1 cellular context compared by ENCODE assay signal in the genomic region with DNA sequence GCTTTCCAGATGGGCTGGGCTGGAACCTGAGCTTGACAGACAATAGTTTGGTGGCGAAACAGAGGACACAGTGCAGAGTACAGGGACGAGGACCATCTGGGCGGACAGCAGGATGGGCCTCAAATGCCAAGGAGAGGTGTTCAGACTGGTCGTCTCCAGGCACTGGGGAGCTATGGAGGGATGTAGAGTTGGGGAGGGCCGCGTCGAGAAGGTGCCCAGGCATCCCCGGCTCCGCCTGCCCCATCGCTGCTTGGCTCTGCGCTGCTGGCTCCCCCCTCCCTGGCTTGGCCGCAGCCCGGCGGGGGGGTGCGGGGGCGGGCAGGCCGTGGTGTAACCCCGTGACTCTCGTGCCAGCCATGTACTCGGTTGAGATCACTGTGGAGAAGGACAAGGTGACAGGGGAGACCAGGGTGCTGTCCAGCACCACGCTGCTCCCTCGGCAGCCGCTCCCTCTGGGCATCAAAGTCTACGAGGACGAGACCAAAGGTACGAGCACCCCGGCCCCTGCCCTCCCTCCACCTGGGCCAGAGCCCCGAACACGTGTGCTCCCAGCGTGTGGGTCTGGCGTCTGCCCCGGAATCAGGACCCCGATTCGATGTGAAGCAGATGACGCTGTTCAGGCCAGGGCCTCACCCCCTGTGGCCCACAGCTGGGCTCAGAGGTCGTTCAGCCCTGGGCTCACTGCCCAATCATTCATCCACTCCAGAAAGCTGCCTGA.
TF ChIP-seq lines count a peak whose summit lies in the region.

No MANE protein-coding gene starts in this region.

TF ChIP-seq in HepG2, 621 proteins besides CTCF, POLR2A, EP300 and RAD21 (continued from another document and continues in another):
- TF ChIP-seq KAT2B (IDR thresholded peaks at IDR 0.05; ENCODE audit: borderline replicate concordance, low read depth, low read length), result no peak
- no peak for TF ChIP-seq MAFF (IDR thresholded peaks at IDR 0.05; ENCODE audit: low read depth, low read length)
- TF ChIP-seq HNRNPUL1 (IDR thresholded peaks at IDR 0.05; ENCODE audit: low read depth, low read length), result no peak
- TF ChIP-seq, protein P1, sequence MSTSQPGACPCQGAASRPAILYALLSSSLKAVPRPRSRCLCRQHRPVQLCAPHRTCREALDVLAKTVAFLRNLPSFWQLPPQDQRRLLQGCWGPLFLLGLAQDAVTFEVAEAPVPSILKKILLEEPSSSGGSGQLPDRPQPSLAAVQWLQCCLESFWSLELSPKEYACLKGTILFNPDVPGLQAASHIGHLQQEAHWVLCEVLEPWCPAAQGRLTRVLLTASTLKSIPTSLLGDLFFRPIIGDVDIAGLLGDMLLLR (CRISPR knock-in tag; IDR thresholded peaks at IDR 0.05), result 0 out of 2 replicates have a peak, but pooled peaks have one; percentile 41
- peak; percentile 88 for TF ChIP-seq ZNF230 (CRISPR knock-in tag; IDR thresholded peaks at IDR 0.05)
- no peak for TF ChIP-seq MLLT10 (CRISPR knock-in tag; IDR thresholded peaks at IDR 0.05)
- TF ChIP-seq ZNF496 (CRISPR knock-in tag; IDR thresholded peaks at IDR 0.05; ENCODE audit: insufficient replicate concordance), result no peak
- peak; percentile 84; the same call in 1 of the 2 replicates for TF ChIP-seq NFKB2 (CRISPR knock-in tag; IDR thresholded peaks at IDR 0.05; ENCODE audit: borderline replicate concordance)
- no peak for TF ChIP-seq ETS1 (CRISPR knock-in tag; IDR thresholded peaks at IDR 0.05)
- TF ChIP-seq ZNF577 (CRISPR knock-in tag; IDR thresholded peaks at IDR 0.05; ENCODE audit: borderline replicate concordance, low read depth), result no peak
- TF ChIP-seq ZBTB21 (CRISPR knock-in tag; IDR thresholded peaks at IDR 0.05), result peak; percentile 32; the same call in 1 of the 2 replicates
- TF ChIP-seq, protein P2, sequence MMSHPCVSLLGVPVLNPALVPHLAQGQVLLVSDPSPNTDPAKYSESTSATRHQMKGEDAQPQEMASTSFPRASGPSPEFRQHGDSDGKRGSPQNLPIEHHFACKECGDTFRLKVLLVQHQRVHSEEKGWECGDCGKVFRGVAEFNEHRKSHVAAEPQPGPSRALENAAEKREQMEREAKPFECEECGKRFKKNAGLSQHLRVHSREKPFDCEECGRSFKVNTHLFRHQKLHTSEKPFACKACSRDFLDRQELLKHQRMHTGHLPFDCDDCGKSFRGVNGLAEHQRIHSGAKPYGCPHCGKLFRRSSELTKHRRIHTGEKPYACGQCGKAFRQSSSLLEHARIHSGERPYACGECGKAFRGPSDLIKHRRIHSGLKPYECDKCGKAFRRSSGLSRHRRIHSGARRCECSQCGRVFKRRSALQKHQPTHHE (CRISPR knock-in tag; IDR thresholded peaks at IDR 0.05; ENCODE audit: borderline replicate concordance), result peak; percentile 72; the same call in 1 of the 2 replicates
- TF ChIP-seq, protein P3, sequence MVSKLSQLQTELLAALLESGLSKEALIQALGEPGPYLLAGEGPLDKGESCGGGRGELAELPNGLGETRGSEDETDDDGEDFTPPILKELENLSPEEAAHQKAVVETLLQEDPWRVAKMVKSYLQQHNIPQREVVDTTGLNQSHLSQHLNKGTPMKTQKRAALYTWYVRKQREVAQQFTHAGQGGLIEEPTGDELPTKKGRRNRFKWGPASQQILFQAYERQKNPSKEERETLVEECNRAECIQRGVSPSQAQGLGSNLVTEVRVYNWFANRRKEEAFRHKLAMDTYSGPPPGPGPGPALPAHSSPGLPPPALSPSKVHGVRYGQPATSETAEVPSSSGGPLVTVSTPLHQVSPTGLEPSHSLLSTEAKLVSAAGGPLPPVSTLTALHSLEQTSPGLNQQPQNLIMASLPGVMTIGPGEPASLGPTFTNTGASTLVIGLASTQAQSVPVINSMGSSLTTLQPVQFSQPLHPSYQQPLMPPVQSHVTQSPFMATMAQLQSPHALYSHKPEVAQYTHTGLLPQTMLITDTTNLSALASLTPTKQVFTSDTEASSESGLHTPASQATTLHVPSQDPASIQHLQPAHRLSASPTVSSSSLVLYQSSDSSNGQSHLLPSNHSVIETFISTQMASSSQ (IDR thresholded peaks at IDR 0.05; ENCODE audit: low read depth), result no peak
- TF ChIP-seq, protein P3 (CRISPR knock-in tag; IDR thresholded peaks at IDR 0.05; ENCODE audit: borderline replicate concordance), result peak; percentile 30; the same call in 1 of the 2 replicates
- TF ChIP-seq ZNF468 (CRISPR knock-in tag; IDR thresholded peaks at IDR 0.05), result 0 out of 2 replicates have a peak, but pooled peaks have one; percentile 65
- TF ChIP-seq ZNF740 (CRISPR knock-in tag; IDR thresholded peaks at IDR 0.05), result peak; percentile 83; the same call in 1 of the 2 replicates
- TF ChIP-seq ZBTB8A (CRISPR knock-in tag; IDR thresholded peaks at IDR 0.05; ENCODE audit: borderline replicate concordance, low read depth), result no peak
- TF ChIP-seq, protein P4, sequence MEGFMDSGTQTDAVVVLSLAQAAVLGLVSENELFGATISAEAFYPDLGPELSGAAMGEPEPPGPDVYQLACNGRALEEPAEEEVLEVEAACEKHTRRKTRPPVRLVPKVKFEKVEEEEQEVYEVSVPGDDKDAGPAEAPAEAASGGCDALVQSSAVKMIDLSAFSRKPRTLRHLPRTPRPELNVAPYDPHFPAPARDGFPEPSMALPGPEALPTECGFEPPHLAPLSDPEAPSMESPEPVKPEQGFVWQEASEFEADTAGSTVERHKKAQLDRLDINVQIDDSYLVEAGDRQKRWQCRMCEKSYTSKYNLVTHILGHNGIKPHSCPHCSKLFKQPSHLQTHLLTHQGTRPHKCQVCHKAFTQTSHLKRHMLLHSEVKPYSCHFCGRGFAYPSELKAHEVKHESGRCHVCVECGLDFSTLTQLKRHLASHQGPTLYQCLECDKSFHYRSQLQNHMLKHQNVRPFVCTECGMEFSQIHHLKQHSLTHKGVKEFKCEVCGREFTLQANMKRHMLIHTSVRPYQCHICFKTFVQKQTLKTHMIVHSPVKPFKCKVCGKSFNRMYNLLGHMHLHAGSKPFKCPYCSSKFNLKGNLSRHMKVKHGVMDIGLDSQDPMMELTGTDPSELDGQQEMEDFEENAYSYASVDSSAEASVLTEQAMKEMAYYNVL (CRISPR knock-in tag; IDR thresholded peaks at IDR 0.05; ENCODE audit: borderline replicate concordance), result peak; percentile 95
- TF ChIP-seq MED13 (CRISPR knock-in tag; IDR thresholded peaks at IDR 0.05), result no peak
- TF ChIP-seq, protein P5, sequence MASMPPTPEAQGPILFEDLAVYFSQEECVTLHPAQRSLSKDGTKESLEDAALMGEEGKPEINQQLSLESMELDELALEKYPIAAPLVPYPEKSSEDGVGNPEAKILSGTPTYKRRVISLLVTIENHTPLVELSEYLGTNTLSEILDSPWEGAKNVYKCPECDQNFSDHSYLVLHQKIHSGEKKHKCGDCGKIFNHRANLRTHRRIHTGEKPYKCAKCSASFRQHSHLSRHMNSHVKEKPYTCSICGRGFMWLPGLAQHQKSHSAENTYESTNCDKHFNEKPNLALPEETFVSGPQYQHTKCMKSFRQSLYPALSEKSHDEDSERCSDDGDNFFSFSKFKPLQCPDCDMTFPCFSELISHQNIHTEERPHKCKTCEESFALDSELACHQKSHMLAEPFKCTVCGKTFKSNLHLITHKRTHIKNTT (CRISPR knock-in tag; IDR thresholded peaks at IDR 0.05), result no peak
- TF ChIP-seq ZNF543 (CRISPR knock-in tag; IDR thresholded peaks at IDR 0.05), result peak; percentile 89
- TF ChIP-seq NR2F6 (IDR thresholded peaks at IDR 0.05), result no peak; the same call in none of the 2 replicates
- peak; percentile 15; the same call in 1 of the 2 replicates for TF ChIP-seq NR2F6 (CRISPR knock-in tag; IDR thresholded peaks at IDR 0.05)
- TF ChIP-seq LCORL (IDR thresholded peaks at IDR 0.05), result no peak
- peak; percentile 95 for TF ChIP-seq LCORL (CRISPR knock-in tag; IDR thresholded peaks at IDR 0.05)
- TF ChIP-seq ZNF816 (CRISPR knock-in tag; IDR thresholded peaks at IDR 0.05; ENCODE audit: borderline replicate concordance), result 0 out of 2 replicates have a peak, but pooled peaks have one; percentile 33
- no peak for TF ChIP-seq ATF7 (IDR thresholded peaks at IDR 0.05)
- 0 out of 2 replicates have a peak, but pooled peaks have one; percentile 36 for TF ChIP-seq ATF7 (CRISPR knock-in tag; IDR thresholded peaks at IDR 0.05)
- peak; percentile 60 for TF ChIP-seq PITX1 (CRISPR knock-in tag; IDR thresholded peaks at IDR 0.05)
- no peak for TF ChIP-seq FOSL2 (CRISPR knock-in tag; IDR thresholded peaks at IDR 0.05)
- TF ChIP-seq AHR (CRISPR knock-in tag; IDR thresholded peaks at IDR 0.05), result no peak
- no peak for TF ChIP-seq EHMT2 (IDR thresholded peaks at IDR 0.05; ENCODE audit: borderline replicate concordance, low read depth, low read length)
- TF ChIP-seq, protein P6, sequence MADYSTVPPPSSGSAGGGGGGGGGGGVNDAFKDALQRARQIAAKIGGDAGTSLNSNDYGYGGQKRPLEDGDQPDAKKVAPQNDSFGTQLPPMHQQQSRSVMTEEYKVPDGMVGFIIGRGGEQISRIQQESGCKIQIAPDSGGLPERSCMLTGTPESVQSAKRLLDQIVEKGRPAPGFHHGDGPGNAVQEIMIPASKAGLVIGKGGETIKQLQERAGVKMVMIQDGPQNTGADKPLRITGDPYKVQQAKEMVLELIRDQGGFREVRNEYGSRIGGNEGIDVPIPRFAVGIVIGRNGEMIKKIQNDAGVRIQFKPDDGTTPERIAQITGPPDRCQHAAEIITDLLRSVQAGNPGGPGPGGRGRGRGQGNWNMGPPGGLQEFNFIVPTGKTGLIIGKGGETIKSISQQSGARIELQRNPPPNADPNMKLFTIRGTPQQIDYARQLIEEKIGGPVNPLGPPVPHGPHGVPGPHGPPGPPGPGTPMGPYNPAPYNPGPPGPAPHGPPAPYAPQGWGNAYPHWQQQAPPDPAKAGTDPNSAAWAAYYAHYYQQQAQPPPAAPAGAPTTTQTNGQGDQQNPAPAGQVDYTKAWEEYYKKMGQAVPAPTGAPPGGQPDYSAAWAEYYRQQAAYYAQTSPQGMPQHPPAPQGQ (CRISPR knock-in tag; IDR thresholded peaks at IDR 0.05; ENCODE audit: borderline replicate concordance), result 0 out of 2 replicates have a peak, but pooled peaks have one; percentile 70
- TF ChIP-seq TOPORS (CRISPR knock-in tag; IDR thresholded peaks at IDR 0.05), result 0 out of 2 replicates have a peak, but pooled peaks have one; percentile 33
- TF ChIP-seq ZBTB38 (CRISPR knock-in tag; IDR thresholded peaks at IDR 0.05), result no peak
- no peak for TF ChIP-seq THYN1 (CRISPR knock-in tag; IDR thresholded peaks at IDR 0.05; ENCODE audit: borderline replicate concordance, low read depth)
- no peak for TF ChIP-seq SP140L (CRISPR knock-in tag; IDR thresholded peaks at IDR 0.05; ENCODE audit: borderline replicate concordance)
- TF ChIP-seq ZNF143 (CRISPR knock-in tag; IDR thresholded peaks at IDR 0.05), result no peak
- TF ChIP-seq TERF1 (CRISPR knock-in tag; IDR thresholded peaks at IDR 0.05), result 0 out of 2 replicates have a peak, but pooled peaks have one; percentile 34
- TF ChIP-seq, protein P7, sequence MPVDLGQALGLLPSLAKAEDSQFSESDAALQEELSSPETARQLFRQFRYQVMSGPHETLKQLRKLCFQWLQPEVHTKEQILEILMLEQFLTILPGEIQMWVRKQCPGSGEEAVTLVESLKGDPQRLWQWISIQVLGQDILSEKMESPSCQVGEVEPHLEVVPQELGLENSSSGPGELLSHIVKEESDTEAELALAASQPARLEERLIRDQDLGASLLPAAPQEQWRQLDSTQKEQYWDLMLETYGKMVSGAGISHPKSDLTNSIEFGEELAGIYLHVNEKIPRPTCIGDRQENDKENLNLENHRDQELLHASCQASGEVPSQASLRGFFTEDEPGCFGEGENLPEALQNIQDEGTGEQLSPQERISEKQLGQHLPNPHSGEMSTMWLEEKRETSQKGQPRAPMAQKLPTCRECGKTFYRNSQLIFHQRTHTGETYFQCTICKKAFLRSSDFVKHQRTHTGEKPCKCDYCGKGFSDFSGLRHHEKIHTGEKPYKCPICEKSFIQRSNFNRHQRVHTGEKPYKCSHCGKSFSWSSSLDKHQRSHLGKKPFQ (CRISPR knock-in tag; IDR thresholded peaks at IDR 0.05; ENCODE audit: insufficient replicate concordance), result no peak
- peak; percentile 95 for TF ChIP-seq ZNF883 (CRISPR knock-in tag; IDR thresholded peaks at IDR 0.05; ENCODE audit: not compliant biosample characterization)
- no peak for TF ChIP-seq NCOA5 (CRISPR knock-in tag; IDR thresholded peaks at IDR 0.05)
